ENCODE assay signal across 12 cellular contexts in the genomic region with DNA sequence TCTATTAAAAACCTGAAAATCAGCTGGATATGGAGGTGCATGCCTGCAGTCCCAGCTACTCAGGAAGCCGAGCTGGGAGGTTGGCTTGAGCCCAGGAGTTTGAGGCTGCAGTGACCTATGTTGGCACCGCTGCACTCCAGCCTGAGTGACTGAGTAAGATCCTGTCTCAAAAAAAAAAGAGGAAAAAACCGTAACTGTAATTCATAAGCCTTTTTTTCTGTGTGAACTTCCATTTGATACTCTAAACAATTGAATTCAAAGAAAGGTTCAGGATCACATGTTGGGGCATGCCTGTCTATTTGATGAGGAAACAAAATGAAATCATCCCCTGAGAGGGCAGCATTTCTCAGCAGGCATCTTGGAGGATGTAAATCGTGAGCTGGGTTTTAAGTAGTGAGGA. TPM values are rescaled to one million over a fixed set of nuclear protein-coding genes. Genes with fewer than 3 reads are reported as not detected.
DNase-seq lines count a peak whose midpoint lies in the region; ATAC-seq and TF ChIP-seq lines count a peak whose summit lies in the region.
"Had no signal": no experiment of that assay in that cellular context is flagged by ENCODE, and none has a peak within 500 bp of the region (broad histone marks: within the 10 kb centered on the region; RNA-seq: fewer than 3 reads in every experiment).

No MANE protein-coding gene starts in this region.

- H3K9me3 ChIP-seq in heart right ventricle, result no peaks in the 10 kb centered on the region
- no peaks in the 10 kb centered on the region for H3K9me3 ChIP-seq in left ventricle myocardium inferior (replicated peaks)
- H3K9me3 ChIP-seq: BLaER1, gastrocnemius medialis had no signal

- H3K27ac ChIP-seq in heart right ventricle (peak overlapping the region in 1 of 10 donors; percentile 21), left ventricle myocardium inferior (replicated peaks) (no peak overlapping the region)
- H3K27ac ChIP-seq: BLaER1, gastrocnemius medialis had no signal

- peaks cover 6% of the 10 kb centered on the region for H3K4me1 Mint-ChIP-seq in endothelial cell (ENCODE audit: unreplicated experiment)
- H3K4me1 Mint-ChIP-seq: naive B cell had no signal

- H3K4me3 Mint-ChIP-seq in endothelial cell (ENCODE audit: unreplicated experiment), result no peak overlapping the region
- H3K4me3 Mint-ChIP-seq: naive B cell had no signal

- intact Hi-C loops in heart right ventricle (cut with DNase I) (loop anchor here in 1 of 10 donors (5.0 kb wide), 1 partner anchor 41 kb away; the partner anchor contains the start of gene ITGA2), Right ventricle myocardium inferior (cut with DNase I) (no loop called here), left ventricle myocardium inferior (cut with micrococcal nuclease) (no loop called here)

- DNase-seq in heart right ventricle (peak; percentile 38 to 52), Right ventricle myocardium inferior (ENCODE audit: missing footprints) (no peak), amniotic epithelial cell (ENCODE audit: low read depth) (peak; percentile 56), left ventricle myocardium inferior (peak; percentile 36), endothelial cell (ENCODE audit: low spot score) (no peak), cerebellar cortex (ENCODE audit: low spot score) (no peak)
- DNase-seq: gastrocnemius medialis, GOT3, naive B cell had no signal

- no peaks in the 10 kb centered on the region for H3K27me3 ChIP-seq in heart right ventricle
- no peaks in the 10 kb centered on the region for H3K27me3 ChIP-seq in left ventricle myocardium inferior (ENCODE audit: low read depth)
- H3K27me3 ChIP-seq: BLaER1, gastrocnemius medialis had no signal

- 27 to 32% methylated on average over 4 of the region's 4 CpGs for WGBS in heart right ventricle, 2 donors

- no peak overlapping the region for H3K27ac Mint-ChIP-seq in endothelial cell (ENCODE audit: unreplicated experiment)

- no peaks in the 10 kb centered on the region for H3K9me3 Mint-ChIP-seq in endothelial cell (ENCODE audit: unreplicated experiment)
- H3K9me3 Mint-ChIP-seq: naive B cell had no signal

- no peak for TF ChIP-seq CTCF in heart right ventricle (IDR thresholded peaks at IDR 0.05)
- no peak for TF ChIP-seq CTCF in left ventricle myocardium inferior (IDR thresholded peaks at IDR 0.05; ENCODE audit: borderline replicate concordance)
- no peak for TF ChIP-seq CTCF in endothelial cell (IDR thresholded peaks at IDR 0.05; ENCODE audit: unreplicated experiment)

- peaks cover 5% of the 10 kb centered on the region for H3K36me3 Mint-ChIP-seq in endothelial cell (ENCODE audit: low read depth, unreplicated experiment)
- H3K36me3 Mint-ChIP-seq: naive B cell had no signal

- no peaks in the 10 kb centered on the region for H3K27me3 Mint-ChIP-seq in endothelial cell (ENCODE audit: unreplicated experiment)
- H3K27me3 Mint-ChIP-seq: naive B cell had no signal

- no peaks in the 10 kb centered on the region for H3K36me3 ChIP-seq in heart right ventricle
- no peaks in the 10 kb centered on the region for H3K36me3 ChIP-seq in left ventricle myocardium inferior
- H3K36me3 ChIP-seq: BLaER1, gastrocnemius medialis had no signal

- ATAC-seq in heart right ventricle, result peak in 5 of 8 donors; percentile 23 to 78 (median 70)
- ATAC-seq in Right ventricle myocardium inferior, result no peak
- no peak for ATAC-seq in GM19023 (IDR thresholded peaks at IDR 0.05; ENCODE audit: unreplicated experiment)
- no peak for ATAC-seq in GM19035 (IDR thresholded peaks at IDR 0.05; ENCODE audit: unreplicated experiment)
- ATAC-seq: gastrocnemius medialis had no signal

- H3K4me3 ChIP-seq in heart right ventricle (no peak overlapping the region), left ventricle myocardium inferior (no peak overlapping the region)
- H3K4me3 ChIP-seq: BLaER1, gastrocnemius medialis had no signal

- H3K4me1 ChIP-seq in heart right ventricle (peaks cover 0 to 62% (median 16%) of the 10 kb centered on the region in 9 donors), left ventricle myocardium inferior (peaks cover 19% of the 10 kb centered on the region)
- H3K4me1 ChIP-seq: gastrocnemius medialis had no signal

RNA-seq across cellular contexts. Expression of gene ITGA2, which starts 38.8 kb away (rescaled TPM):
- 1 to 10 TPM in 4 of 10 donors, under 1 TPM in 6; 0.30 to 9.4 (median 0.92) TPM for total RNA-seq in heart right ventricle
- polyA plus RNA-seq in heart right ventricle, result 1 to 10 TPM in 1 of 2 donors, under 1 TPM in 1; 0.22 to 1.3 TPM
- 0.78 TPM for total RNA-seq in Right ventricle myocardium inferior
- total RNA-seq in left ventricle myocardium inferior, result 0.80 TPM
- 15.1 TPM for total RNA-seq in endothelial cell (ENCODE audit: unreplicated experiment)

Comparison
In these comparisons a context has a peak if more than half of its experiments do, and no peak if none do; other contexts are left out.
1. ATAC-seq: peak in heart right ventricle (5 of 8); none in Right ventricle myocardium inferior (single experiment), GM19023 (single experiment) and GM19035 (single experiment).
2. DNase-seq: peak in heart right ventricle (2 of 2), amniotic epithelial cell (single experiment) and left ventricle myocardium inferior (single experiment); none in Right ventricle myocardium inferior (single experiment), endothelial cell (single experiment) and cerebellar cortex (single experiment).